ENCODE assay signal across 8 cellular contexts in genomic region chr11:59668950-59669610, GRCh38.
A peak's percentile ranks its signal among the peaks of the same experiment; 100 is the strongest.
DNase-seq lines count a peak whose midpoint lies in the region; ATAC-seq and TF ChIP-seq lines count a peak whose summit lies in the region.

Gene PATL1, minus strand, starts transcription at chr11:59669037. Its CDS starts 142 bp downstream, at chr11:59668895.

- no peaks in the 10 kb centered on the region for H3K9me2 ChIP-seq in MM.1S (replicated peaks; ENCODE audit: insufficient read depth, low read length)

- ATAC-seq in stimulated activated naive CD8-positive, alpha-beta T cell treated with anti-CD3 and anti-CD28 coated beads, Interleukin-15, amount 100 ng/mL, for 72 hours = peak; percentile 94

- H2AFZ ChIP-seq in MM.1S (ENCODE audit: low read length) = peak within 1 kb of the TSS; percentile 85

- peaks cover 3% of the 10 kb centered on the region; the same call in 1 of the 2 replicates for H3K36me3 ChIP-seq in ES-I3 (ENCODE audit: insufficient read depth, low read length)
- H3K36me3 ChIP-seq in HAP-1 (replicated peaks) = peaks cover 30% of the 10 kb centered on the region
- H3K36me3 ChIP-seq in MM.1S (replicated peaks; ENCODE audit: insufficient read depth, low read length) = peaks cover 4% of the 10 kb centered on the region; the same call in 1 of the 2 replicates

- peaks cover 25% of the 10 kb centered on the region for H3K4me1 Mint-ChIP-seq in nephron progenitor cell
- H3K4me1 Mint-ChIP-seq in stimulated activated naive CD8-positive, alpha-beta T cell treated with anti-CD3 and anti-CD28 coated beads, Interleukin-15, amount 100 ng/mL, for 72 hours = peaks cover 47% of the 10 kb centered on the region

- H3K27ac Mint-ChIP-seq in nephron progenitor cell = peak within 1 kb of the TSS; percentile 100
- H3K27ac Mint-ChIP-seq in stimulated activated naive CD8-positive, alpha-beta T cell treated with anti-CD3 and anti-CD28 coated beads, Interleukin-15, amount 100 ng/mL, for 72 hours = peak within 1 kb of the TSS; percentile 97 to 99

- H3K27me3 Mint-ChIP-seq in nephron progenitor cell (ENCODE audit: low read depth, poor library complexity) = peaks cover 4% of the 10 kb centered on the region
- no peaks in the 10 kb centered on the region for H3K27me3 Mint-ChIP-seq in stimulated activated naive CD8-positive, alpha-beta T cell treated with anti-CD3 and anti-CD28 coated beads, Interleukin-15, amount 100 ng/mL, for 72 hours

- TF ChIP-seq CTCF in MM.1S (IDR thresholded peaks at IDR 0.05; ENCODE audit: low read length) (no peak), nephron progenitor cell (IDR thresholded peaks at IDR 0.05) (no peak)

- H3K4me1 ChIP-seq in ES-I3 (ENCODE audit: insufficient read depth, low read length) = no peaks in the 10 kb centered on the region
- H3K4me1 ChIP-seq in HAP-1 = peaks cover 7% of the 10 kb centered on the region
- H3K4me1 ChIP-seq in MM.1S (ENCODE audit: low read length) = peaks cover 20% of the 10 kb centered on the region

- no peaks in the 10 kb centered on the region for H3K27me3 ChIP-seq in HAP-1 (ENCODE audit: low read depth)
- H3K27me3 ChIP-seq in MM.1S (replicated peaks; ENCODE audit: insufficient read depth, low read length) = no peaks in the 10 kb centered on the region

- H3K27ac ChIP-seq in MM.1S (ENCODE audit: low read length) = peak within 1 kb of the TSS; percentile 76; the same call in 1 of the 2 replicates

- peak within 1 kb of the TSS; percentile 89 for H3K4me2 ChIP-seq in MM.1S (ENCODE audit: low read depth, low read length)

- H3K9me3 ChIP-seq in ES-I3 (ENCODE audit: control insufficient read depth, insufficient read depth, low read length) (no peaks in the 10 kb centered on the region), HAP-1 (no peaks in the 10 kb centered on the region), MM.1S (replicated peaks; ENCODE audit: insufficient read depth, low read length) (no peaks in the 10 kb centered on the region)

- H3K4me3 ChIP-seq in HAP-1 = peak within 1 kb of the TSS; percentile 81
- H3K4me3 ChIP-seq in MM.1S (ENCODE audit: low read length) = peak within 1 kb of the TSS; percentile 77

- in situ Hi-C loops in HAP-1 (cut with MboI; ENCODE audit: low sequenced_read_pairs) = loop anchor here (10.0 kb wide), 1 partner anchor 104 kb away; no protein-coding TSS in a partner anchor

- H4K20me1 ChIP-seq in MM.1S (ENCODE audit: insufficient read depth, low read length) = no peaks in the 10 kb centered on the region

- peak within 1 kb of the TSS; percentile 93 for H3K4me3 Mint-ChIP-seq in nephron progenitor cell
- peak within 1 kb of the TSS; percentile 96 to 98 for H3K4me3 Mint-ChIP-seq in stimulated activated naive CD8-positive, alpha-beta T cell treated with anti-CD3 and anti-CD28 coated beads, Interleukin-15, amount 100 ng/mL, for 72 hours

- no peaks in the 10 kb centered on the region for H3F3A ChIP-seq in MM.1S (ENCODE audit: insufficient read depth, low read length)

- H3K9ac ChIP-seq in ES-I3 (ENCODE audit: low read depth, low read length) = peak within 1 kb of the TSS; percentile 98
- peak within 1 kb of the TSS; percentile 81 for H3K9ac ChIP-seq in MM.1S (ENCODE audit: low read length)

- no peaks in the 10 kb centered on the region for H3K9me3 Mint-ChIP-seq in nephron progenitor cell
- no peaks in the 10 kb centered on the region for H3K9me3 Mint-ChIP-seq in stimulated activated naive CD8-positive, alpha-beta T cell treated with anti-CD3 and anti-CD28 coated beads, Interleukin-15, amount 100 ng/mL, for 72 hours

- H3K79me2 ChIP-seq in MM.1S (ENCODE audit: low read length) = peaks cover 41% of the 10 kb centered on the region

- peaks cover 28% of the 10 kb centered on the region for H3K36me3 Mint-ChIP-seq in nephron progenitor cell (ENCODE audit: low read depth)

- DNase-seq in HAP-1 (ENCODE audit: low spot score in 2 of 2) = peak; percentile 97 to 99
- peak; percentile 98 for DNase-seq in MM.1S
- peak; percentile 79 for DNase-seq in SIG-M5 (lab: John Stamatoyannopoulos, UW)
- DNase-seq in activated gamma-delta T cell (lab: John Stamatoyannopoulos, UW) = peak; percentile 99
- DNase-seq in fibroblast of the conjunctiva (ENCODE audit: low read depth) = peak; percentile 98
- peak; percentile 98 for DNase-seq in nephron progenitor cell
- peak; percentile 98 for DNase-seq in stimulated activated naive CD8-positive, alpha-beta T cell treated with anti-CD3 and anti-CD28 coated beads, Interleukin-15, amount 100 ng/mL, for 72 hours

Comparison
In these comparisons a context has a peak if more than half of its experiments do, and no peak if none do; other contexts are left out.
1. Peak in every context shown above with its lines: DNase-seq, ATAC-seq, H3K4me3 ChIP-seq and H3K27ac ChIP-seq.